ENCODE assay signal across 8 cellular contexts in the genomic region with DNA sequence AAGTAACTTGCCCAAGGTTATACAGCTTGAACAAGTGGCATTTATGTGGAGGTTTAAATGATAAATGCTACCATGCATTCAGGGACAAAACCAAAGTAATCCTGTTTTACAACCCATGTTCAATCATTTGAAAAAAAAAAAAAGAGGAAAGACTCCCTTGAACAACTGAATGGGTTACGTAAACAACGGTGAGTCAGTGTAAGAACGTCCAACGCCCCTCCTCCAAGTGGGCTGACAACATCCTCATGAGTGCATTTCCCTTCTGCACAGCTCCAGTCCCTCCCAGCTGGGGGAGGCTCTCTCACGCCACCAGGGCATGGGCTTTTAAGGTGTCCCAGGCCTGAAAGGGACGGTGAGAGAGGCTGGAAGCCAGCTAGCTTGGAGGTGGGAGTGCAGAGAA.
DNase-seq lines count a peak whose midpoint lies in the region; ATAC-seq and TF ChIP-seq lines count a peak whose summit lies in the region.

No MANE protein-coding gene starts in this region.

- H3F3A ChIP-seq in OCI-LY1 (ENCODE audit: insufficient read depth, low read length) (peaks cover 3% of the 10 kb centered on the region; the same call in 1 of the 2 replicates), neural progenitor cell (ENCODE audit: low read depth) (no peaks in the 10 kb centered on the region)

- H4K20me1 ChIP-seq in OCI-LY1 (ENCODE audit: insufficient read depth, low read length) (no peaks in the 10 kb centered on the region), neural progenitor cell (ENCODE audit: low read depth) (no peaks in the 10 kb centered on the region)

- peak; percentile 48 for ATAC-seq in GM21825 (IDR thresholded peaks at IDR 0.05; ENCODE audit: unreplicated experiment)
- ATAC-seq in GM18873 (IDR thresholded peaks at IDR 0.05; ENCODE audit: low FRiP score, unreplicated experiment): no peak

- H3K9ac ChIP-seq in OCI-LY1 (ENCODE audit: low read length) (no peak overlapping the region), neural progenitor cell (no peak overlapping the region)

- peak overlapping the region; percentile 92 for H3K27ac Mint-ChIP-seq in activated T-cell treated with anti-CD3 and anti-CD28 coated beads, Interleukin-2, amount 50 U/mL, for 24 hours
- H3K27ac Mint-ChIP-seq in neural progenitor cell: no peak overlapping the region

- H3K4me1 Mint-ChIP-seq in activated T-cell treated with anti-CD3 and anti-CD28 coated beads, Interleukin-2, amount 50 U/mL, for 24 hours (ENCODE audit: low read depth): peaks cover 56% of the 10 kb centered on the region
- peaks cover 7% of the 10 kb centered on the region for H3K4me1 Mint-ChIP-seq in neural progenitor cell

- H3K4me2 ChIP-seq in OCI-LY1 (ENCODE audit: low read length): no peak overlapping the region
- no peak overlapping the region for H3K4me2 ChIP-seq in neural progenitor cell

- TF ChIP-seq CTCF in OCI-LY1 (IDR thresholded peaks at IDR 0.05; ENCODE audit: low read length) (no peak), neural progenitor cell (IDR thresholded peaks at IDR 0.05) (no peak), GM10266 (IDR thresholded peaks at IDR 0.05; ENCODE audit: control insufficient read depth, insufficient read depth, low read depth, missing control alignments) (no peak)

- H3K4me1 ChIP-seq in OCI-LY1 (ENCODE audit: insufficient read depth, low read length, severe bottlenecking) (peaks cover 26% of the 10 kb centered on the region), neural progenitor cell (peaks cover 9% of the 10 kb centered on the region)

- H3K9me3 Mint-ChIP-seq in activated T-cell treated with anti-CD3 and anti-CD28 coated beads, Interleukin-2, amount 50 U/mL, for 24 hours: no peaks in the 10 kb centered on the region
- no peaks in the 10 kb centered on the region for H3K9me3 Mint-ChIP-seq in neural progenitor cell

- H3K4me3 Mint-ChIP-seq in activated T-cell treated with anti-CD3 and anti-CD28 coated beads, Interleukin-2, amount 50 U/mL, for 24 hours: peak overlapping the region; percentile 15
- no peak overlapping the region for H3K4me3 Mint-ChIP-seq in neural progenitor cell

- H3K27me3 Mint-ChIP-seq in activated T-cell treated with anti-CD3 and anti-CD28 coated beads, Interleukin-2, amount 50 U/mL, for 24 hours: no peaks in the 10 kb centered on the region
- H3K27me3 Mint-ChIP-seq in neural progenitor cell (ENCODE audit: insufficient read depth, low read depth): peaks cover 2% of the 10 kb centered on the region

- H3K4me3 ChIP-seq in OCI-LY1 (ENCODE audit: low read depth, low read length, poor library complexity, severe bottlenecking): no peak overlapping the region
- H3K4me3 ChIP-seq in neural progenitor cell: no peak overlapping the region

- peaks cover 92% of the 10 kb centered on the region for H3K36me3 Mint-ChIP-seq in activated T-cell treated with anti-CD3 and anti-CD28 coated beads, Interleukin-2, amount 50 U/mL, for 24 hours (ENCODE audit: low read depth)
- peaks cover 22% of the 10 kb centered on the region for H3K36me3 Mint-ChIP-seq in neural progenitor cell

- DNase-seq in activated T-cell treated with anti-CD3 and anti-CD28 coated beads, Interleukin-2, amount 50 U/mL, for 24 hours: peak; percentile 74
- DNase-seq in fibroblast of gingiva (ENCODE audit: low read depth) (peak; percentile 92), neural progenitor cell (ENCODE audit: low spot score) (peak; percentile 26), substantia nigra (lab: John Stamatoyannopoulos, UW) (peak in 15 of 49 donors; percentile 11 to 71 (median 45)), GM10266 (ENCODE audit: extremely low spot score) (no peak)

- H3K36me3 ChIP-seq in OCI-LY1 (ENCODE audit: insufficient read depth, low read length): peaks cover 95% of the 10 kb centered on the region
- no peaks in the 10 kb centered on the region for H3K36me3 ChIP-seq in neural progenitor cell

- H3K79me2 ChIP-seq in OCI-LY1 (ENCODE audit: insufficient read depth, low read length) (no peaks in the 10 kb centered on the region), neural progenitor cell (ENCODE audit: low read depth) (no peaks in the 10 kb centered on the region)

- no peaks in the 10 kb centered on the region for H3K27me3 ChIP-seq in OCI-LY1 (ENCODE audit: insufficient read depth, low read length)
- no peaks in the 10 kb centered on the region for H3K27me3 ChIP-seq in neural progenitor cell

- H2AFZ ChIP-seq in OCI-LY1 (ENCODE audit: low read length) (no peak overlapping the region), neural progenitor cell (replicated peaks) (no peak overlapping the region)

- H3K9me3 ChIP-seq in OCI-LY1 (ENCODE audit: low read length) (no peaks in the 10 kb centered on the region), neural progenitor cell (ENCODE audit: low read depth) (no peaks in the 10 kb centered on the region)

- H3K9me2 ChIP-seq in OCI-LY1 (ENCODE audit: low read depth, low read length): no peaks in the 10 kb centered on the region

- peak overlapping the region; percentile 50 for H3K27ac ChIP-seq in OCI-LY1 (ENCODE audit: low read depth, low read length, poor library complexity, severe bottlenecking)
- H3K27ac ChIP-seq in neural progenitor cell: no peak overlapping the region
- H3K27ac ChIP-seq in substantia nigra (ENCODE audit: low read depth, low read length, poor library complexity, severe bottlenecking): peak overlapping the region; percentile 27
